19 cellular contexts compared by ENCODE assay signal in genomic region chr20:17573493-17573892, GRCh38. TPM values are rescaled to one million over a fixed set of nuclear protein-coding genes. Genes with fewer than 3 reads are reported as not detected.
A peak's percentile ranks its signal among the peaks of the same experiment; 100 is the strongest.
DNase-seq lines count a peak whose midpoint lies in the region; ATAC-seq and TF ChIP-seq lines count a peak whose summit lies in the region.
"Had no signal": no experiment of that assay in that cellular context is flagged by ENCODE, and none has a peak within 500 bp of the region (broad histone marks: within the 10 kb centered on the region; RNA-seq: fewer than 3 reads in every experiment).

No MANE protein-coding gene starts in this region.

- peaks cover 38% of the 10 kb centered on the region for H3K4me1 Mint-ChIP-seq in endodermal cell
- H3K4me1 Mint-ChIP-seq in nephron, result peaks cover 34% of the 10 kb centered on the region

- ATAC-seq in GM18511 (IDR thresholded peaks at IDR 0.05; ENCODE audit: unreplicated experiment), result no peak
- ATAC-seq in left colon, result no peak
- ATAC-seq: activated naive CD4-positive, alpha-beta T cell treated with anti-CD3 and anti-CD28 coated beads, Interleukin-2, amount 50 U/mL, for 72 hours had no signal

- H3K9ac ChIP-seq in endodermal cell (ENCODE audit: extremely low read depth, low read length, poor library complexity, severe bottlenecking), result no peak overlapping the region
- H3K9ac ChIP-seq: parathyroid adenoma had no signal

- no peak overlapping the region for H3K4me3 Mint-ChIP-seq in endodermal cell
- peak overlapping the region; percentile 21 to 76 (median 52) for H3K4me3 Mint-ChIP-seq in nephron

- H3K27me3 ChIP-seq in endodermal cell (ENCODE audit: control insufficient read depth, insufficient read depth, low read length, poor library complexity, severe bottlenecking) (no peaks in the 10 kb centered on the region), tibial artery (no peaks in the 10 kb centered on the region)
- H3K27me3 ChIP-seq: BE2C, upper lobe of left lung had no signal

- H3K9me3 ChIP-seq in endodermal cell (ENCODE audit: control insufficient read depth, low read length) (no peaks in the 10 kb centered on the region), tibial artery (no peaks in the 10 kb centered on the region)
- H3K9me3 ChIP-seq: BE2C, upper lobe of left lung had no signal

- H3K27ac Mint-ChIP-seq in endodermal cell, result no peak overlapping the region
- H3K27ac Mint-ChIP-seq in nephron, result peak overlapping the region in 2 of 3 experiments; percentile 13 to 48
- H3K27ac Mint-ChIP-seq: activated naive CD4-positive, alpha-beta T cell treated with anti-CD3 and anti-CD28 coated beads, Interleukin-2, amount 50 U/mL, for 72 hours had no signal

- H3K27me3 Mint-ChIP-seq in endodermal cell (ENCODE audit: insufficient read depth), result no peaks in the 10 kb centered on the region
- H3K27me3 Mint-ChIP-seq in nephron (ENCODE audit: low read depth), result no peaks in the 10 kb centered on the region

- no peaks in the 10 kb centered on the region for H3K4me1 ChIP-seq in endodermal cell (ENCODE audit: control insufficient read depth, insufficient read depth, low read length)
- peaks cover 0 to 49% (median 14%) of the 10 kb centered on the region in 4 donors for H3K4me1 ChIP-seq in tibial artery

- H3K9me3 Mint-ChIP-seq in endodermal cell (no peaks in the 10 kb centered on the region), nephron (no peaks in the 10 kb centered on the region)
- H3K9me3 Mint-ChIP-seq: activated naive CD4-positive, alpha-beta T cell treated with anti-CD3 and anti-CD28 coated beads, Interleukin-2, amount 50 U/mL, for 72 hours had no signal

- H3K36me3 Mint-ChIP-seq in endodermal cell (ENCODE audit: low read depth) (peaks cover 4% of the 10 kb centered on the region), nephron (ENCODE audit: low read depth) (peaks cover 4% of the 10 kb centered on the region)

- no peak overlapping the region for H3K27ac ChIP-seq in endodermal cell (ENCODE audit: low read depth, low read length)
- peak overlapping the region; percentile 99 to 100 for H3K27ac ChIP-seq in tibial artery
- H3K27ac ChIP-seq: 22Rv1, parathyroid adenoma had no signal

- DNase-seq in DMS53 (lab: John Stamatoyannopoulos, UW) (peak; percentile 31), DMS53 treated with DMSO at 0.1 percent for 48 hours (lab: John Stamatoyannopoulos, UW; ENCODE audit: unreplicated experiment) (no peak), endodermal cell (no peak), tibial artery (no peak), left colon (no peak), head of caudate nucleus (no peak)
- DNase-seq: activated CD4-positive, alpha-beta T cell treated with anti-CD3 and anti-CD28 coated beads, Interleukin-2, amount 50 U/mL, for 4 hours; activated T-cell treated with anti-CD3 and anti-CD28 coated beads, Interleukin-2, amount 50 U/mL, for 1 hour; BE2C; KG1; kidney; NCI-H2171 treated with DMSO at 0.1 percent for 48 hours; NCI-H748 treated with DMSO at 0.1 percent for 48 hours; upper lobe of left lung had no signal

- H3K4me3 ChIP-seq in endodermal cell (ENCODE audit: low read length), result peak overlapping the region; percentile 90
- peak overlapping the region; percentile 85 to 93 for H3K4me3 ChIP-seq in tibial artery

- no peak for TF ChIP-seq CTCF in endodermal cell (conservative IDR thresholded peaks at IDR 0.05)
- no peak for TF ChIP-seq CTCF in nephron (IDR thresholded peaks at IDR 0.05; ENCODE audit: unreplicated experiment in 3 of 3)
- no peak for TF ChIP-seq CTCF in tibial artery (IDR thresholded peaks at IDR 0.05)

- intact Hi-C loops in tibial artery (cut with DNase I; ENCODE audit: low total_unique reads) (no loop called here), left colon (cut with DNase I, micrococcal nuclease) (no loop called here), head of caudate nucleus (cut with DNase I) (loop anchor here (5.0 kb wide), 1 partner anchor 41 kb away; the partner anchor contains the start of gene BFSP1)

- H3K36me3 ChIP-seq in endodermal cell (ENCODE audit: control insufficient read depth, insufficient read depth, low read length) (peaks cover 21% of the 10 kb centered on the region), tibial artery (peaks cover 0 to 31% (median 12%) of the 10 kb centered on the region in 3 donors)
- H3K36me3 ChIP-seq: BE2C had no signal

- 60 to 93% methylated on average over 1 to 3 of the region's 3 CpGs for WGBS in endodermal cell (ENCODE audit: insufficient coverage in 1 of 2, insufficient read length in 1 of 2), 2 experiments

RNA-seq across cellular contexts. Expression of gene DSTN, which starts 3.6 kb away (rescaled TPM):
- total RNA-seq in endodermal cell, result 100 to 1,000 TPM; 196 to 204 TPM
- polyA plus RNA-seq in endodermal cell (2013, experiment 1 of 2), result 192 TPM
- polyA plus RNA-seq in endodermal cell (2013, experiment 2 of 2), result 208 TPM
- total RNA-seq in left colon, result 100 to 1,000 TPM; 266 to 374 TPM

RNA-seq across cellular contexts. Expression of gene BFSP1, which starts 42.3 kb away (rescaled TPM):
- total RNA-seq in endodermal cell (10 to 100 TPM in 1 of 2 donors, 1 to 10 TPM in 1; 9.4 to 12.0 TPM), left colon (under 1 TPM; 0.20 to 0.34 TPM)
- polyA plus RNA-seq in endodermal cell (2013, experiment 1 of 2), result 1.3 TPM
- polyA plus RNA-seq in endodermal cell (2013, experiment 2 of 2), result 1.4 TPM

Comparison
In these comparisons a context has a peak if more than half of its experiments do, and no peak if none do; other contexts are left out.
1. RNA of gene BFSP1, which starts 42.3 kb away (total RNA-seq): 9.4 to 12.0 TPM in endodermal cell; 0.20 to 0.34 TPM in left colon; every median in the first group is over 4 times any median in the second.